ENCODE assay signal across 1 cellular context in genomic region chr2:119106301-119106897, GRCh38.
TF ChIP-seq lines count a peak whose summit lies in the region.

No MANE protein-coding gene starts in this region.

TF ChIP-seq in HepG2, 621 proteins besides CTCF, POLR2A, EP300 and RAD21 (continued from another document and continues in another):
- TF ChIP-seq ZNF513 (CRISPR knock-in tag; conservative IDR thresholded peaks at IDR 0.05), result no peak
- no peak for TF ChIP-seq E2F2 (CRISPR knock-in tag; IDR thresholded peaks at IDR 0.05; ENCODE audit: borderline replicate concordance)
- no peak for TF ChIP-seq GZF1 (CRISPR knock-in tag; IDR thresholded peaks at IDR 0.05)
- no peak for TF ChIP-seq ZNF691 (CRISPR knock-in tag; IDR thresholded peaks at IDR 0.05; ENCODE audit: borderline replicate concordance, low read depth)
- 0 out of 2 replicates have a peak, but pooled peaks have one; percentile 60 for TF ChIP-seq ZNF263 (CRISPR knock-in tag; IDR thresholded peaks at IDR 0.05)
- peak; percentile 32; the same call in 1 of the 2 replicates for TF ChIP-seq ZNF281 (CRISPR knock-in tag; IDR thresholded peaks at IDR 0.05; ENCODE audit: borderline replicate concordance)
- no peak for TF ChIP-seq ETV5 (CRISPR knock-in tag; IDR thresholded peaks at IDR 0.05; ENCODE audit: borderline replicate concordance)
- no peak for TF ChIP-seq SMAD9 (CRISPR knock-in tag; IDR thresholded peaks at IDR 0.05)
- peak; percentile 72; the same call in 1 of the 2 replicates for TF ChIP-seq XBP1 (CRISPR knock-in tag; IDR thresholded peaks at IDR 0.05)
- TF ChIP-seq BCL6 (CRISPR knock-in tag; IDR thresholded peaks at IDR 0.05), result no peak
- TF ChIP-seq KMT2B (CRISPR knock-in tag; IDR thresholded peaks at IDR 0.05), result no peak
- no peak for TF ChIP-seq PLRG1 (conservative IDR thresholded peaks at IDR 0.05)
- TF ChIP-seq TEF (CRISPR knock-in tag; IDR thresholded peaks at IDR 0.05), result peak; percentile 73; the same call in 1 of the 2 replicates
- TF ChIP-seq RXRB (CRISPR knock-in tag; IDR thresholded peaks at IDR 0.05; ENCODE audit: borderline replicate concordance), result 0 out of 2 replicates have a peak, but pooled peaks have one; percentile 31
- TF ChIP-seq TCF7 (IDR thresholded peaks at IDR 0.05; ENCODE audit: low read depth), result no peak
- TF ChIP-seq ATM (IDR thresholded peaks at IDR 0.05; ENCODE audit: borderline replicate concordance), result no peak
- no peak for TF ChIP-seq ZMAT3 (CRISPR knock-in tag; conservative IDR thresholded peaks at IDR 0.05)
- TF ChIP-seq ZNF790 (CRISPR knock-in tag; IDR thresholded peaks at IDR 0.05; ENCODE audit: borderline replicate concordance), result no peak
- TF ChIP-seq ZNF276 (CRISPR knock-in tag; IDR thresholded peaks at IDR 0.05; ENCODE audit: low read depth), result no peak
- TF ChIP-seq SP5 (CRISPR knock-in tag; IDR thresholded peaks at IDR 0.05; ENCODE audit: borderline replicate concordance, low read depth), result no peak
- TF ChIP-seq ZNF768 (CRISPR knock-in tag; IDR thresholded peaks at IDR 0.05), result no peak
- TF ChIP-seq ZNF30 (CRISPR knock-in tag; IDR thresholded peaks at IDR 0.05), result no peak
- peak; percentile 85; the same call in 1 of the 2 replicates for TF ChIP-seq PBX3 (CRISPR knock-in tag; IDR thresholded peaks at IDR 0.05; ENCODE audit: borderline replicate concordance)
- no peak for TF ChIP-seq ARHGAP35 (CRISPR knock-in tag; IDR thresholded peaks at IDR 0.05; ENCODE audit: borderline replicate concordance)
- TF ChIP-seq ZNF775 (CRISPR knock-in tag; IDR thresholded peaks at IDR 0.05; ENCODE audit: borderline replicate concordance), result no peak
- no peak for TF ChIP-seq RNF219 (CRISPR knock-in tag; IDR thresholded peaks at IDR 0.05)
- TF ChIP-seq ZNF563 (CRISPR knock-in tag; IDR thresholded peaks at IDR 0.05), result 0 out of 2 replicates have a peak, but pooled peaks have one; percentile 45
- TF ChIP-seq NR3C1 (CRISPR knock-in tag; IDR thresholded peaks at IDR 0.05), result no peak
- peak in 1 of 2 experiments; percentile 71; a peak in 1 of 4 replicates for TF ChIP-seq KLF16 (CRISPR knock-in tag; IDR thresholded peaks at IDR 0.05)
- no peak for TF ChIP-seq RBFOX2 (IDR thresholded peaks at IDR 0.05; ENCODE audit: low read depth, low read length)
- no peak for TF ChIP-seq ZSCAN5A (CRISPR knock-in tag; IDR thresholded peaks at IDR 0.05; ENCODE audit: borderline replicate concordance)
- no peak for TF ChIP-seq RFXANK (CRISPR knock-in tag; IDR thresholded peaks at IDR 0.05)
- no peak for TF ChIP-seq ZNF512B (CRISPR knock-in tag; IDR thresholded peaks at IDR 0.05; ENCODE audit: borderline replicate concordance)
- no peak for TF ChIP-seq RBAK (CRISPR knock-in tag; IDR thresholded peaks at IDR 0.05)
- TF ChIP-seq ZNF788 (CRISPR knock-in tag; IDR thresholded peaks at IDR 0.05; ENCODE audit: borderline replicate concordance), result no peak
- no peak for TF ChIP-seq SETDB1 (CRISPR knock-in tag; IDR thresholded peaks at IDR 0.05; ENCODE audit: borderline replicate concordance)
- no peak for TF ChIP-seq HDAC6 (IDR thresholded peaks at IDR 0.05; ENCODE audit: low read depth, low read length)
- no peak for TF ChIP-seq TRIM22 (IDR thresholded peaks at IDR 0.05)
- TF ChIP-seq ELF3 (CRISPR knock-in tag; IDR thresholded peaks at IDR 0.05), result 0 out of 2 replicates have a peak, but pooled peaks have one; percentile 25
- no peak for TF ChIP-seq ZNF782 (CRISPR knock-in tag; IDR thresholded peaks at IDR 0.05; ENCODE audit: borderline replicate concordance)
- TF ChIP-seq HMGXB4 (CRISPR knock-in tag; IDR thresholded peaks at IDR 0.05; ENCODE audit: borderline replicate concordance in 1 of 2, low read depth in 1 of 2), result no peak
